In genomic region chr3:194536883-194537637, GRCh38 we compare ENCODE assay signal across 1 cellular context.
A peak's percentile ranks its signal among the peaks of the same experiment; 100 is the strongest.
TF ChIP-seq lines count a peak whose summit lies in the region.

No MANE protein-coding gene starts in this region.

TF ChIP-seq in HepG2, 621 proteins besides CTCF, POLR2A, EP300 and RAD21 (continued from another document):
- TF ChIP-seq ZNF740 (CRISPR knock-in tag; IDR thresholded peaks at IDR 0.05) (0 out of 2 replicates have a peak, but pooled peaks have one; percentile 32), ZFP1 (CRISPR knock-in tag; IDR thresholded peaks at IDR 0.05) (peak; percentile 56; the same call in 1 of the 2 replicates), ZC3H4 (CRISPR knock-in tag; IDR thresholded peaks at IDR 0.05; ENCODE audit: borderline replicate concordance) (peak; percentile 61; the same call in 1 of the 2 replicates), SOX5 (CRISPR knock-in tag; IDR thresholded peaks at IDR 0.05; ENCODE audit: borderline replicate concordance) (0 out of 2 replicates have a peak, but pooled peaks have one; percentile 49), ZNF30 (CRISPR knock-in tag; IDR thresholded peaks at IDR 0.05) (no peak), NR2F6 (IDR thresholded peaks at IDR 0.05) (peak; percentile 30; the same call in 1 of the 2 replicates), NR2F6 (CRISPR knock-in tag; IDR thresholded peaks at IDR 0.05) (0 out of 2 replicates have a peak, but pooled peaks have one; percentile 11), REPIN1 (CRISPR knock-in tag; IDR thresholded peaks at IDR 0.05; ENCODE audit: borderline replicate concordance, low read depth) (0 out of 2 replicates have a peak, but pooled peaks have one; percentile 16), ZNF317 (CRISPR knock-in tag; IDR thresholded peaks at IDR 0.05) (no peak), MAFK (conservative IDR thresholded peaks at IDR 0.05 in 1 of 2, IDR thresholded peaks at IDR 0.05 in 1 of 2; ENCODE audit: low read length in 2 of 2) (0 out of 4 replicates have a peak, but pooled peaks of 1 of the 2 experiments have one; percentile 14), HOXA3 (CRISPR knock-in tag; IDR thresholded peaks at IDR 0.05) (peak; percentile 26; the same call in 1 of the 2 replicates), CHD4 (IDR thresholded peaks at IDR 0.05; ENCODE audit: borderline replicate concordance, low read length) (peak; percentile 10; the same call in 1 of the 2 replicates), ZNF280B (CRISPR knock-in tag; IDR thresholded peaks at IDR 0.05; ENCODE audit: borderline replicate concordance) (no peak), HMG20B (CRISPR knock-in tag; conservative IDR thresholded peaks at IDR 0.05) (no peak), ADNP (CRISPR knock-in tag; IDR thresholded peaks at IDR 0.05) (no peak), BRD4 (CRISPR knock-in tag; IDR thresholded peaks at IDR 0.05) (no peak), CREM (IDR thresholded peaks at IDR 0.05) (peak; percentile 12; the same call in 1 of the 2 replicates), CREM (CRISPR knock-in tag; IDR thresholded peaks at IDR 0.05) (no peak), SOX13 (IDR thresholded peaks at IDR 0.05) (no peak), SOX13 (CRISPR knock-in tag; conservative IDR thresholded peaks at IDR 0.05 in 1 of 2, IDR thresholded peaks at IDR 0.05 in 1 of 2) (peak in 1 of 2 experiments; percentile 27; a peak in 2 of 4 replicates), BCL6 (CRISPR knock-in tag; IDR thresholded peaks at IDR 0.05) (peak; percentile 54), ZNF33B (CRISPR knock-in tag; IDR thresholded peaks at IDR 0.05) (peak; percentile 43; the same call in 1 of the 2 replicates), ELF1 (CRISPR knock-in tag; IDR thresholded peaks at IDR 0.05) (peak; percentile 10; the same call in 1 of the 2 replicates), ZNF563 (CRISPR knock-in tag; IDR thresholded peaks at IDR 0.05) (no peak), ARID3A (IDR thresholded peaks at IDR 0.05; ENCODE audit: low read depth, low read length) (peak; percentile 70; the same call in 1 of the 2 replicates), ZNF3 (CRISPR knock-in tag; IDR thresholded peaks at IDR 0.05) (peak; percentile 15; the same call in 1 of the 2 replicates), ZNF264 (CRISPR knock-in tag; IDR thresholded peaks at IDR 0.05) (peak; percentile 25; the same call in 1 of the 2 replicates), KLF15 (CRISPR knock-in tag; IDR thresholded peaks at IDR 0.05; ENCODE audit: borderline replicate concordance) (no peak), PLRG1 (conservative IDR thresholded peaks at IDR 0.05) (no peak), ZNF512 (CRISPR knock-in tag; IDR thresholded peaks at IDR 0.05) (no peak), ASH2L (IDR thresholded peaks at IDR 0.05; ENCODE audit: insufficient read length, low read depth, low read length) (peak; percentile 86), ZBTB4 (CRISPR knock-in tag; IDR thresholded peaks at IDR 0.05; ENCODE audit: borderline replicate concordance) (no peak), ZSCAN9 (CRISPR knock-in tag; IDR thresholded peaks at IDR 0.05; ENCODE audit: borderline replicate concordance) (peak; percentile 4; the same call in 1 of the 2 replicates)
